11 cellular contexts compared by ENCODE assay signal in the genomic region with DNA sequence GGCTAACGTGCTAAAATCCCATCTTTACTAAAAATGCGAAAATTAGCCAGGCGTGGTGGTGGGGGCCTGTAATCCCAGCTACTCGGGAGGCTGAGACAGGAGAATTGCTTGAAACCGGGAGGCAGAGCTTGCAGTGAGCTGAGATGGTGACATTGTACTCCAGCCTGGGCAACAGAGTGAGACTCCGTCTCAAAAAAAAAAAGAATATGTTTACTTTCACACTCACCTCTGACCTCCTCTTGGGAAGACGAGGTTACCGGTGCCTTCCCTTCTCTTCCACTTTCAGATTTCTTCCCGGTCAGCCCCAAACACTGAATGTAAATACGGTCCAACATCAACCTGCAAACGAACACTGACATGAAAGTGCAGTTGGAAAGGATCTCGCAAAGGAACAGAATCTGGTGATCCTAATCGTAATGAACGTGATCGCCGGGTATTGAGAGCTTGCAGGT. TPM values are rescaled to one million over a fixed set of nuclear protein-coding genes. Genes with fewer than 3 reads are reported as not detected.
A peak's percentile ranks its signal among the peaks of the same experiment; 100 is the strongest.
DNase-seq lines count a peak whose midpoint lies in the region; ATAC-seq, FAIRE-seq and TF ChIP-seq lines count a peak whose summit lies in the region.
"Had no signal": no experiment of that assay in that cellular context is flagged by ENCODE, and none has a peak within 500 bp of the region (broad histone marks: within the 10 kb centered on the region; RNA-seq: fewer than 3 reads in every experiment).

No MANE protein-coding gene starts in this region.

- peak overlapping the region; percentile 82 for H3K4me2 ChIP-seq in skeletal muscle satellite cell (ENCODE audit: low read length)

- POLR2A ChIA-PET in activated CD4-positive, alpha-beta T cell treated with anti-CD3 and anti-CD28 coated beads, Interleukin-2, amount 10 ng/mL, durations not matched to agents 7 days and 5 days (lab: Charles Lee): no interaction called here
- POLR2A ChIA-PET in T-cell (lab: Charles Lee): no interaction called here

- H3K27ac ChIP-seq in kidney (ENCODE audit: low read depth in 2 of 2, low read length in 2 of 2): peak overlapping the region; percentile 71 to 82

- no peak for DNase-seq in activated CD4-positive, alpha-beta T cell treated with anti-CD3 and anti-CD28 coated beads, Interleukin-2, amount 10 ng/mL, durations not matched to agents 7 days and 5 days
- no peak for DNase-seq in activated CD4-positive, alpha-beta T cell treated with anti-CD3 and anti-CD28 coated beads, Interleukin-2, amount 50 U/mL, for 48 hours
- DNase-seq in T-cell (no peak), kidney (no peak), NCI-H748 (lab: John Stamatoyannopoulos, UW; ENCODE audit: unreplicated experiment) (no peak), hippocampal formation (lab: John Stamatoyannopoulos, UW) (no peak)
- DNase-seq in effector CD8-positive, alpha-beta T cell (lab: John Stamatoyannopoulos, UW): no peak
- DNase-seq: Kasumi-1 had no signal

- peak overlapping the region; percentile 50 for H3K27ac Mint-ChIP-seq in activated CD4-positive, alpha-beta T cell treated with anti-CD3 and anti-CD28 coated beads, Interleukin-2, amount 10 ng/mL, durations not matched to agents 7 days and 5 days
- no peak overlapping the region for H3K27ac Mint-ChIP-seq in T-cell
- H3K27ac Mint-ChIP-seq: type B pancreatic cell had no signal

- H3K9ac ChIP-seq in kidney (ENCODE audit: low read length in 2 of 2): no peak overlapping the region
- no peak overlapping the region for H3K9ac ChIP-seq in skeletal muscle satellite cell (ENCODE audit: low read depth, low read length)

- H3K4me3 ChIP-seq in kidney (ENCODE audit: low read length in 2 of 2) (peak overlapping the region; percentile 49 to 59), skeletal muscle satellite cell (ENCODE audit: low read length) (no peak overlapping the region)

- TF ChIP-seq CTCF in kidney (IDR thresholded peaks at IDR 0.05; ENCODE audit: borderline replicate concordance, extremely low read depth, insufficient read depth): no peak

- H3K4me1 ChIP-seq in kidney (ENCODE audit: control insufficient read depth in 1 of 2, insufficient read depth in 1 of 2, low read depth in 1 of 2, low read length in 2 of 2): peaks cover 30 to 32% of the 10 kb centered on the region in 2 donors
- H3K4me1 ChIP-seq in skeletal muscle satellite cell (ENCODE audit: control insufficient read depth, insufficient read depth, low read length): peaks cover 28% of the 10 kb centered on the region

- peaks cover 3% of the 10 kb centered on the region for H3K27me3 ChIP-seq in skeletal muscle satellite cell (ENCODE audit: control insufficient read depth, insufficient read depth, low read length)

- H3K9me3 ChIP-seq in kidney (ENCODE audit: control insufficient read depth in 1 of 2, low read length in 2 of 2) (no peaks in the 10 kb centered on the region), skeletal muscle satellite cell (replicated peaks; ENCODE audit: low read length) (no peaks in the 10 kb centered on the region)

- CTCF ChIA-PET in activated CD4-positive, alpha-beta T cell treated with anti-CD3 and anti-CD28 coated beads, Interleukin-2, amount 10 ng/mL, durations not matched to agents 7 days and 5 days (lab: Charles Lee): interaction anchor here (0.5 to 1.6 kb wide), 4 partner anchors 25 to 1224 kb away, joined by 3 to 6 read pairs (median 3); no protein-coding TSS in a partner anchor
- CTCF ChIA-PET in T-cell (lab: Charles Lee): no interaction called here

- ATAC-seq in T-cell (replicated peaks in 1 of 4): no peak

- peak overlapping the region; percentile 19 for H3K4me3 Mint-ChIP-seq in activated CD4-positive, alpha-beta T cell treated with anti-CD3 and anti-CD28 coated beads, Interleukin-2, amount 10 ng/mL, durations not matched to agents 7 days and 5 days
- peak overlapping the region; percentile 64 to 74 (median 64) for H3K4me3 Mint-ChIP-seq in T-cell

- no peaks in the 10 kb centered on the region for H3K9me3 Mint-ChIP-seq in activated CD4-positive, alpha-beta T cell treated with anti-CD3 and anti-CD28 coated beads, Interleukin-2, amount 10 ng/mL, durations not matched to agents 7 days and 5 days
- H3K9me3 Mint-ChIP-seq in T-cell: peaks cover 0 to 6% (median 0%) of the 10 kb centered on the region in 3 donors
- H3K9me3 Mint-ChIP-seq: type B pancreatic cell had no signal

- H3K36me3 ChIP-seq in kidney (ENCODE audit: control insufficient read depth in 1 of 2, insufficient read depth in 2 of 2, low read length in 2 of 2) (no peaks in the 10 kb centered on the region), skeletal muscle satellite cell (ENCODE audit: insufficient read depth, low read length) (no peaks in the 10 kb centered on the region)

- H3K4me1 Mint-ChIP-seq in activated CD4-positive, alpha-beta T cell treated with anti-CD3 and anti-CD28 coated beads, Interleukin-2, amount 10 ng/mL, durations not matched to agents 7 days and 5 days: peaks cover 19% of the 10 kb centered on the region
- peaks cover 19 to 29% (median 25%) of the 10 kb centered on the region in 3 donors for H3K4me1 Mint-ChIP-seq in T-cell

- no peaks in the 10 kb centered on the region for H3K27me3 Mint-ChIP-seq in activated CD4-positive, alpha-beta T cell treated with anti-CD3 and anti-CD28 coated beads, Interleukin-2, amount 10 ng/mL, durations not matched to agents 7 days and 5 days
- no peaks in the 10 kb centered on the region for H3K27me3 Mint-ChIP-seq in T-cell
- H3K27me3 Mint-ChIP-seq: type B pancreatic cell had no signal

- intact Hi-C loops in kidney (cut with DNase I): no loop called here

- FAIRE-seq in kidney (lab: Jason Lieb, UNC): no peak

- H3K36me3 Mint-ChIP-seq in activated CD4-positive, alpha-beta T cell treated with anti-CD3 and anti-CD28 coated beads, Interleukin-2, amount 10 ng/mL, durations not matched to agents 7 days and 5 days (ENCODE audit: low read depth): no peaks in the 10 kb centered on the region
- no peaks in the 10 kb centered on the region for H3K36me3 Mint-ChIP-seq in T-cell
- H3K36me3 Mint-ChIP-seq: activated naive CD4-positive, alpha-beta T cell treated with anti-CD3 and anti-CD28 coated beads, Interleukin-2, amount 50 U/mL, for 72 hours; type B pancreatic cell had no signal

RNA-seq across cellular contexts. Expression of a gene that starts 31.8 kb away (rescaled TPM):
- 10 to 100 TPM; 11.6 to 12.0 TPM for total RNA-seq in activated CD4-positive, alpha-beta T cell treated with anti-CD3 and anti-CD28 coated beads, Interleukin-2, amount 10 ng/mL, durations not matched to agents 7 days and 5 days
- total RNA-seq in T-cell (10 to 100 TPM; 23.8 to 32.4 (median 29.9) TPM), kidney (69.4 TPM)
- 15.1 TPM for polyA plus RNA-seq in kidney (ENCODE audit: insufficient read depth, low read depth, low replicate concordance)
- 2.0 and 3.8 TPM in 2 replicates for total RNA-seq in skeletal muscle satellite cell (2012; rRNA removed)

RNA-seq across cellular contexts. Expression of a gene that starts 49.1 kb away (rescaled TPM):
- total RNA-seq in activated CD4-positive, alpha-beta T cell treated with anti-CD3 and anti-CD28 coated beads, Interleukin-2, amount 10 ng/mL, durations not matched to agents 7 days and 5 days: under 1 TPM; 0.60 to 0.62 TPM
- total RNA-seq in T-cell (1 to 10 TPM in 1 of 5 donors, under 1 TPM in 4; 0.43 to 1.3 (median 0.56) TPM), kidney (6.6 TPM)
- polyA plus RNA-seq in kidney (ENCODE audit: insufficient read depth, low read depth, low replicate concordance): 1.6 TPM
- total RNA-seq in skeletal muscle satellite cell (2012; rRNA removed): 0.76 and 1.3 TPM in 2 replicates
